Comparison of ENCODE assay signal across 34 cellular contexts in the genomic region with DNA sequence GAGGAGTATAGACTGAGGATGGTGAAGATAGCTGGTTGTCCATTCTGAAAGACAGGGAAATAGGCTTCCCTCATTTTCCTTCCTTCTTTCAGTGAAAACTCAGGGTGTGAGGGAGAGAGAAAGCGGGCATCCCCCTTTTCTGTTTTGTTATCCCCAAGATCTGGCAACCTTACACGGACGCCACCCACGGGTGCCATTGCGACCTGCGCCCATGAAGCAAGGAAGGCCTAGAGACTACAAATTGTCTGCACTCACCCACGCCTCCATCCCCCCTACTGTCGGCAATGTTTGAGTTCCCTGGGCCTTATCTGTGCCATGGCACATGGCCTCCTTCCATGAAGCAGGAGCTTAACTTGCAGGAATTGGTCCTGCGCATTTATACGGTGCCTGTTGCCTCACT.
"Had no signal": no experiment of that assay in that cellular context is flagged by ENCODE, and none has a peak within 500 bp of the region (broad histone marks: within the 10 kb centered on the region; RNA-seq: fewer than 3 reads in every experiment).

No MANE protein-coding gene starts in this region.

- H3K27me3 ChIP-seq: MG63 had no signal

- DNase-seq: Karpas-422, Kasumi-1, MG63, MM.1S, MV-4-11, NCI-H1048, NCI-H1092, NCI-H1092 treated with DMSO at 0.1 percent for 48 hours, NCI-H1105, NCI-H1105 treated with DMSO at 0.1 percent for 48 hours, NCI-H1417, NCI-H1417 treated with DMSO at 0.1 percent for 48 hours, NCI-H1436, NCI-H1436 treated with DMSO at 0.1 percent for 48 hours, NCI-H146, NCI-H1694, NCI-H1694 treated with DMSO at 0.1 percent for 48 hours, NCI-H187, NCI-H187 treated with DMSO at 0.1 percent for 48 hours, NCI-H1930, NCI-H2029, NCI-H2029 treated with DMSO at 0.1 percent for 48 hours, NCI-H2081, NCI-H2081 treated with DMSO at 0.1 percent for 48 hours, NCI-H2107, NCI-H2171, NCI-H2171 treated with DMSO at 0.1 percent for 48 hours, NCI-H2227 treated with DMSO at 0.1 percent for 48 hours, NCI-H226, NCI-H345, NCI-H446, NCI-H446 treated with DMSO at 0.1 percent for 48 hours, NCI-H510A, NCI-H510A treated with DMSO at 0.1 percent for 48 hours had no signal

- H3K36me3 ChIP-seq: MG63 had no signal

- H3K4me3 ChIP-seq: MG63 had no signal

- H3K9me3 ChIP-seq: MG63 had no signal
